Comparison of ENCODE assay signal across 24 cellular contexts in the genomic region with DNA sequence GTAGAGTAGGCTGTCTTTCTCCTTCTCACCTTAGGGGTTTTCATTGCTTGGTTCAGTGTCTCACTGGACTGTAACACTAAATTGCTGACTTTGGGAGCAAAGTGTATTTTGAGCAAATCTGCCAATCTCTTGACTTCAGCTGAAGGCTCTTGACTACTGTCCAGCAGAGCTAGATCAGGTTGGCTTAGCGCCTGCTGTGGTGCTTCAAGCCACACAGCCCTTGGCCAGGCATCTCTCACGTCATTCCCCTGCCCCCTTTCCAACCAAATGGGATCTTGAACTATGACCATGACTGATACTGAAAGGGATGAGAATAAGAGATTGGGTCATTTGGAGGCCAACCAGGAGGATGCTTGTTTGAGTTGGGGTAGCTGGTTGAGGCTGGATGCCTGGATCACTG. TPM values are rescaled to one million over a fixed set of nuclear protein-coding genes. Genes with fewer than 3 reads are reported as not detected.
A peak's percentile ranks its signal among the peaks of the same experiment; 100 is the strongest.
DNase-seq lines count a peak whose midpoint lies in the region; ATAC-seq, FAIRE-seq and TF ChIP-seq lines count a peak whose summit lies in the region.
"Had no signal": no experiment of that assay in that cellular context is flagged by ENCODE, and none has a peak within 500 bp of the region (broad histone marks: within the 10 kb centered on the region; RNA-seq: fewer than 3 reads in every experiment).

No MANE protein-coding gene starts in this region.

- POLR2A ChIA-PET in HepG2 (lab: Yijun Ruan, JAX) = no interaction called here

- TF ChIP-seq EP300 in HepG2 (IDR thresholded peaks at IDR 0.05; ENCODE audit: low read depth in 2 of 2, low read length in 2 of 2) (no peak), HepG2 (CRISPR knock-in tag; IDR thresholded peaks at IDR 0.05; ENCODE audit: borderline replicate concordance) (no peak)

- H3K36me3 ChIP-seq in right lobe of liver = no peaks in the 10 kb centered on the region
- no peaks in the 10 kb centered on the region for H3K36me3 ChIP-seq in HepG2 (replicated peaks in 1 of 2; ENCODE audit: control insufficient read depth in 1 of 2, insufficient read depth in 2 of 2, low read length in 2 of 2)
- H3K36me3 ChIP-seq in Karpas-422 (ENCODE audit: insufficient read depth, low read length) = no peaks in the 10 kb centered on the region
- no peaks in the 10 kb centered on the region for H3K36me3 ChIP-seq in thyroid gland
- H3K36me3 ChIP-seq in lower lobe of right lung = no peaks in the 10 kb centered on the region
- H3K36me3 ChIP-seq: BE2C, BLaER1 had no signal

- TF ChIP-seq RAD21 in HepG2 (CRISPR knock-in tag; IDR thresholded peaks at IDR 0.05) = no peak

- no TSS peak for BruUV-seq in HepG2 (replicated peaks; lab: Mats Ljungman, UMichigan)

- H3K4me2 ChIP-seq in HepG2 (ENCODE audit: low read depth, low read length) (no peak overlapping the region), Karpas-422 (ENCODE audit: low read depth, low read length, poor library complexity, severe bottlenecking) (no peak overlapping the region)
- H3K4me2 ChIP-seq: BLaER1 had no signal

- ATAC-seq in right lobe of liver (peak in 2 of 4 donors; percentile 4 to 21), HepG2 (no peak), left lobe of liver (peak; percentile 15), GM18868 (IDR thresholded peaks at IDR 0.05; ENCODE audit: unreplicated experiment) (no peak), lower lobe of right lung (no peak)

- H3K27ac Mint-ChIP-seq in activated T-cell treated with anti-CD3 and anti-CD28 coated beads, Interleukin-2, amount 50 U/mL, for 24 hours = no peak overlapping the region
- H3K27ac Mint-ChIP-seq: CD8-positive, alpha-beta memory T cell had no signal

- H3K79me2 ChIP-seq in HepG2 (ENCODE audit: insufficient read depth, low read length) (no peaks in the 10 kb centered on the region), Karpas-422 (ENCODE audit: low read length) (no peaks in the 10 kb centered on the region)

- H3K9me3 ChIP-seq in right lobe of liver (no peaks in the 10 kb centered on the region), HepG2 (ENCODE audit: low read length) (no peaks in the 10 kb centered on the region), Karpas-422 (ENCODE audit: low read length) (no peaks in the 10 kb centered on the region), thyroid gland (no peaks in the 10 kb centered on the region), lower lobe of right lung (no peaks in the 10 kb centered on the region)
- H3K9me3 ChIP-seq: BE2C, BLaER1, Caco-2 had no signal

- H3K27ac ChIP-seq in right lobe of liver = no peak overlapping the region
- no peak overlapping the region for H3K27ac ChIP-seq in HepG2 (ENCODE audit: extremely low read length, insufficient read depth, low read length)
- no peak overlapping the region for H3K27ac ChIP-seq in Karpas-422 (ENCODE audit: low read length)
- H3K27ac ChIP-seq in thyroid gland = no peak overlapping the region
- no peak overlapping the region for H3K27ac ChIP-seq in lower lobe of right lung
- H3K27ac ChIP-seq: 22Rv1, BLaER1 had no signal

- H3K9me3 Mint-ChIP-seq in activated T-cell treated with anti-CD3 and anti-CD28 coated beads, Interleukin-2, amount 50 U/mL, for 24 hours = no peaks in the 10 kb centered on the region
- H3K9me3 Mint-ChIP-seq: CD4-positive, alpha-beta memory T cell; CD8-positive, alpha-beta memory T cell had no signal

- DNase-seq in right lobe of liver (peak in 2 of 3 donors; percentile 56 to 62), HepG2 (ENCODE audit: low spot score) (no peak), Karpas-422 (peak; percentile 29), left lobe of liver (ENCODE audit: low spot score) (peak; percentile 53), thyroid gland (peak; percentile 47 to 50), lower lobe of right lung (no peak)
- DNase-seq in activated T-cell treated with anti-CD3 and anti-CD28 coated beads, Interleukin-2, amount 50 U/mL, for 24 hours = no peak
- DNase-seq: ACHN; BE2C; C1 segment of cervical spinal cord; Caco-2; Calu3; CD4-positive, alpha-beta memory T cell; CD4-positive, CD25-positive, alpha-beta regulatory T cell; CD8-positive, alpha-beta memory T cell; DMS79 treated with DMSO at 0.1 percent for 48 hours; GF-D8 had no signal

- H2AFZ ChIP-seq in HepG2 (ENCODE audit: low read length) (no peak overlapping the region), Karpas-422 (ENCODE audit: low read length) (no peak overlapping the region)

- H3K27me3 ChIP-seq in right lobe of liver (no peaks in the 10 kb centered on the region), HepG2 (ENCODE audit: control insufficient read depth in 1 of 2, insufficient read depth in 2 of 2, low read length in 2 of 2) (peaks cover 0 to 6% of the 10 kb centered on the region in 2 experiments; a peak in 1 of 5 replicates), Karpas-422 (ENCODE audit: low read length) (no peaks in the 10 kb centered on the region), thyroid gland (no peaks in the 10 kb centered on the region), lower lobe of right lung (ENCODE audit: low read depth) (no peaks in the 10 kb centered on the region)

- H3K4me1 ChIP-seq in right lobe of liver = peaks cover 0 to 6% (median 0%) of the 10 kb centered on the region in 4 donors
- peaks cover 6% of the 10 kb centered on the region; the same call in 1 of the 2 replicates for H3K4me1 ChIP-seq in HepG2 (ENCODE audit: insufficient read depth, low read length)
- no peaks in the 10 kb centered on the region for H3K4me1 ChIP-seq in Karpas-422 (ENCODE audit: low read length)
- peaks cover 0 to 6% of the 10 kb centered on the region in 2 donors for H3K4me1 ChIP-seq in thyroid gland
- no peaks in the 10 kb centered on the region for H3K4me1 ChIP-seq in lower lobe of right lung
- H3K4me1 ChIP-seq: BE2C, Caco-2 had no signal

- in situ Hi-C loops in HepG2 (cut with HindIII; ENCODE audit: extremely low pct_ligation_motif_present, low pct_unique_long_range_greater_than_20kb) = no loop called here

- H3K4me3 Mint-ChIP-seq in activated T-cell treated with anti-CD3 and anti-CD28 coated beads, Interleukin-2, amount 50 U/mL, for 24 hours = no peak overlapping the region
- H3K4me3 Mint-ChIP-seq: CD14-positive monocyte; CD4-positive, alpha-beta memory T cell; CD4-positive, CD25-positive, alpha-beta regulatory T cell; CD8-positive, alpha-beta memory T cell had no signal

- H3K9ac ChIP-seq in HepG2 (ENCODE audit: insufficient read depth, low read depth, low read length) = no peak overlapping the region
- H3K9ac ChIP-seq in Karpas-422 (ENCODE audit: low read length) = no peak overlapping the region
- H3K9ac ChIP-seq: BLaER1 had no signal

- H3K36me3 Mint-ChIP-seq in activated T-cell treated with anti-CD3 and anti-CD28 coated beads, Interleukin-2, amount 50 U/mL, for 24 hours (ENCODE audit: low read depth) = no peaks in the 10 kb centered on the region
- H3K36me3 Mint-ChIP-seq: CD4-positive, CD25-positive, alpha-beta regulatory T cell; CD8-positive, alpha-beta memory T cell had no signal

- H3K4me3 ChIP-seq in right lobe of liver (no peak overlapping the region), HepG2 (replicated peaks in 1 of 3; ENCODE audit: insufficient read depth in 1 of 3, low read depth in 2 of 3, low read length in 3 of 3) (no peak overlapping the region), Karpas-422 (ENCODE audit: low read length) (no peak overlapping the region), thyroid gland (replicated peaks in 1 of 3) (no peak overlapping the region), lower lobe of right lung (no peak overlapping the region)
- H3K4me3 ChIP-seq: BLaER1 had no signal

- no peak for TF ChIP-seq CTCF in right lobe of liver (IDR thresholded peaks at IDR 0.05)
- no peak for TF ChIP-seq CTCF in HepG2 (CRISPR knock-in tag; IDR thresholded peaks at IDR 0.05)
- no peak for TF ChIP-seq CTCF in thyroid gland (IDR thresholded peaks at IDR 0.05)
- TF ChIP-seq CTCF in lower lobe of right lung (IDR thresholded peaks at IDR 0.05) = no peak

- intact Hi-C loops in right lobe of liver (cut with DNase I) = no loop called here
- intact Hi-C loops in HepG2 (cut with micrococcal nuclease; ENCODE audit: unreplicated experiment) = no loop called here
- intact Hi-C loops in thyroid gland (cut with DNase I) = loop anchor here (10.0 kb wide), 1 partner anchor 109 kb away; no protein-coding TSS in a partner anchor
- intact Hi-C loops in lower lobe of right lung (cut with DNase I) = no loop called here

- no peaks in the 10 kb centered on the region for H3K9me2 ChIP-seq in Karpas-422 (replicated peaks; ENCODE audit: insufficient read depth, low read length)

- no peak for TF ChIP-seq POLR2A in right lobe of liver (IDR thresholded peaks at IDR 0.05)
- no peak for TF ChIP-seq POLR2A in HepG2 (IDR thresholded peaks at IDR 0.05; ENCODE audit: insufficient read depth in 1 of 2, low read depth in 2 of 2, low read length in 2 of 2)
- no peak for TF ChIP-seq POLR2A in thyroid gland (IDR thresholded peaks at IDR 0.05)

- peaks cover 4% of the 10 kb centered on the region for H3K4me1 Mint-ChIP-seq in activated T-cell treated with anti-CD3 and anti-CD28 coated beads, Interleukin-2, amount 50 U/mL, for 24 hours (ENCODE audit: low read depth)

- 0% methylated on average over 1 of the region's 2 CpGs for WGBS in right lobe of liver (ENCODE audit: insufficient coverage, low coverage, low lambda C conversion rate, missing lambda C conversion rate)
- WGBS in HepG2 (ENCODE audit: low lambda C conversion rate) = 0% methylated on average over 1 of the region's 2 CpGs
- WGBS in thyroid gland, 2 donors = no CpG with 5 or more reads among the region's 2 CpGs

- no peak for FAIRE-seq in HepG2 (lab: Jason Lieb, UNC)
- FAIRE-seq: D721Med, G401.6, GM12891 had no signal

- peaks cover 77% of the 10 kb centered on the region for H3K27me3 Mint-ChIP-seq in activated T-cell treated with anti-CD3 and anti-CD28 coated beads, Interleukin-2, amount 50 U/mL, for 24 hours
- H3K27me3 Mint-ChIP-seq: CD4-positive, alpha-beta memory T cell had no signal

- CTCF ChIA-PET in HepG2 (lab: Yijun Ruan, JAX; ENCODE audit: low intra/inter-chr PET ratio, low total read pairs) = no interaction called here

- H4K20me1 ChIP-seq in HepG2 (ENCODE audit: insufficient read depth, low read length) (no peaks in the 10 kb centered on the region), Karpas-422 (ENCODE audit: insufficient read depth, low read depth, low read length) (no peaks in the 10 kb centered on the region)

RNA-seq across cellular contexts. Expression of a gene that starts 4.8 kb away (rescaled TPM):
- total RNA-seq in right lobe of liver (10 to 100 TPM; 16.7 to 68.8 (median 53.4) TPM), HepG2 (2016; rRNA removed; fragmentation: Illumina TruSeq; extraction: Trizol) (0.07 TPM in 1 of 2 replicates, not detected in the other), left lobe of liver (65.6 TPM), thyroid gland (10 to 100 TPM; 10.1 to 24.0 (median 20.1) TPM), lower lobe of right lung (7.2 TPM)
- not detected in 2 replicates for total RNA-seq in HepG2 (2016; cell fraction: cytosol; rRNA removed; fragmentation: Illumina TruSeq; extraction: Trizol; ENCODE audit: low read depth)
- total RNA-seq in HepG2 (2016; cell fraction: insoluble cytoplasmic fraction; rRNA removed; fragmentation: Illumina TruSeq; extraction: Trizol) = not detected in 2 replicates
- total RNA-seq in HepG2 (2016; cell fraction: membrane; rRNA removed; fragmentation: Illumina TruSeq; extraction: Trizol) = not detected in 2 replicates
- total RNA-seq in HepG2 (2016; cell fraction: nucleus; rRNA removed; fragmentation: Illumina TruSeq; extraction: Trizol) = 0.12 TPM in 1 of 2 replicates, not detected in the other
- 0.05 and 0.08 TPM in 2 replicates for polyA plus RNA-seq in HepG2 (2011; rRNA removed)
- 0.01 and 0.05 TPM in 2 replicates for polyA plus RNA-seq in HepG2 (2011; cell fraction: cytosol; rRNA removed)
- polyA plus RNA-seq in HepG2 (2011; cell fraction: nucleus; rRNA removed) = 0.08 and 0.09 TPM in 2 replicates
- polyA plus RNA-seq in HepG2 (2012) = not detected in 2 replicates
- polyA plus RNA-seq in HepG2 (2016; cell fraction: cytosol; fragmentation: Illumina TruSeq; extraction: Trizol; ENCODE audit: low read depth) = not detected in 2 replicates
- polyA plus RNA-seq in HepG2 (2016; cell fraction: insoluble cytoplasmic fraction; fragmentation: Illumina TruSeq; extraction: Trizol; ENCODE audit: low read depth) = not detected in 2 replicates
- polyA plus RNA-seq in HepG2 (2016; cell fraction: membrane; fragmentation: Illumina TruSeq; extraction: Trizol; ENCODE audit: low read depth) = not detected in 2 replicates
- polyA plus RNA-seq in HepG2 (2016; cell fraction: nucleus; fragmentation: Illumina TruSeq; extraction: Trizol; ENCODE audit: insufficient read depth, low read depth) = 0.15 TPM in 1 of 2 replicates, not detected in the other
- polyA minus RNA-seq in HepG2 (2011; rRNA and poly(A)+ RNA removed; ENCODE audit: low replicate concordance) = 0.14 and 0.24 TPM in 2 replicates
- not detected in 2 replicates for polyA minus RNA-seq in HepG2 (2011; cell fraction: cytosol; rRNA and poly(A)+ RNA removed)
- polyA minus RNA-seq in HepG2 (2011; cell fraction: nucleus; rRNA and poly(A)+ RNA removed) = not detected in 2 replicates
- total RNA-seq in Karpas-422 (2014; rRNA removed; shearing (Covaris generic); ENCODE audit: low replicate concordance) = 0.79 TPM in 1 of 2 replicates, not detected in the other
- polyA plus RNA-seq: CD14-positive monocyte had no signal

Comparison
In these comparisons a context has a peak if more than half of its experiments do, and no peak if none do; other contexts are left out.
1. DNase-seq: peak in right lobe of liver (2 of 3), Karpas-422 (single experiment), left lobe of liver (single experiment) and thyroid gland (2 of 2); none in HepG2 (single experiment), activated T-cell treated with anti-CD3 and anti-CD28 coated beads, Interleukin-2, amount 50 U/mL, for 24 hours (single experiment) and lower lobe of right lung (single experiment).